Comparison of ENCODE assay signal across 21 cellular contexts in genomic region chr5:83871533-83872380, GRCh38.
DNase-seq lines count a peak whose midpoint lies in the region; ATAC-seq and TF ChIP-seq lines count a peak whose summit lies in the region.
"Had no signal": no experiment of that assay in that cellular context is flagged by ENCODE, and none has a peak within 500 bp of the region (broad histone marks: within the 10 kb centered on the region; RNA-seq: fewer than 3 reads in every experiment).

No MANE protein-coding gene starts in this region.

- 84 to 86% methylated on average over 6 of the region's 6 CpGs for WGBS in heart right ventricle, 2 donors
- WGBS in endodermal cell (ENCODE audit: insufficient coverage in 1 of 2, insufficient read length in 1 of 2), 2 experiments, result 88 to 90% methylated on average over 2 to 6 of the region's 6 CpGs
- 78 to 80% methylated on average over 6 of the region's 6 CpGs for WGBS in esophagus squamous epithelium, 2 donors

- H3K4me3 ChIP-seq in cardiac muscle cell (no peak overlapping the region), heart right ventricle (no peak overlapping the region), lower lobe of right lung (no peak overlapping the region), upper lobe of right lung (no peak overlapping the region), endodermal cell (ENCODE audit: low read length) (no peak overlapping the region), esophagus squamous epithelium (no peak overlapping the region)
- H3K4me3 ChIP-seq: Peyer's patch had no signal

- H3K4me1 ChIP-seq in cardiac muscle cell (ENCODE audit: low read depth), result peaks cover 8% of the 10 kb centered on the region
- no peaks in the 10 kb centered on the region for H3K4me1 ChIP-seq in heart right ventricle
- H3K4me1 ChIP-seq in lower lobe of right lung, result no peaks in the 10 kb centered on the region
- no peaks in the 10 kb centered on the region for H3K4me1 ChIP-seq in upper lobe of right lung
- H3K4me1 ChIP-seq in endodermal cell (ENCODE audit: control insufficient read depth, insufficient read depth, low read length), result no peaks in the 10 kb centered on the region
- H3K4me1 ChIP-seq in esophagus squamous epithelium, result no peaks in the 10 kb centered on the region
- H3K4me1 ChIP-seq: Caco-2, Peyer's patch had no signal

- H3K4me3 Mint-ChIP-seq in endodermal cell, result no peak overlapping the region
- H3K4me3 Mint-ChIP-seq: B cell; CD4-positive, CD25-positive, alpha-beta regulatory T cell had no signal

- TF ChIP-seq CTCF in cardiac muscle cell (IDR thresholded peaks at IDR 0.05; ENCODE audit: low read depth, low read length) (no peak), heart right ventricle (IDR thresholded peaks at IDR 0.05) (no peak), lower lobe of right lung (IDR thresholded peaks at IDR 0.05) (no peak), upper lobe of right lung (IDR thresholded peaks at IDR 0.05) (no peak), endodermal cell (conservative IDR thresholded peaks at IDR 0.05) (no peak), esophagus squamous epithelium (IDR thresholded peaks at IDR 0.05) (no peak)

- ATAC-seq in heart right ventricle, result no peak
- peak; percentile 77 to 89 for ATAC-seq in lower lobe of right lung
- ATAC-seq in upper lobe of right lung, result peak; percentile 73
- ATAC-seq: HepG2, Right ventricle myocardium inferior had no signal

- no peaks in the 10 kb centered on the region for H3K9me3 ChIP-seq in cardiac muscle cell (ENCODE audit: low read depth)
- no peaks in the 10 kb centered on the region for H3K9me3 ChIP-seq in heart right ventricle
- H3K9me3 ChIP-seq in lower lobe of right lung, result no peaks in the 10 kb centered on the region
- H3K9me3 ChIP-seq in upper lobe of right lung, result no peaks in the 10 kb centered on the region
- H3K9me3 ChIP-seq in endodermal cell (ENCODE audit: control insufficient read depth, low read length), result no peaks in the 10 kb centered on the region
- H3K9me3 ChIP-seq in esophagus squamous epithelium, result no peaks in the 10 kb centered on the region
- H3K9me3 ChIP-seq: Caco-2, Peyer's patch had no signal

- H3K4me1 Mint-ChIP-seq in endodermal cell, result peaks cover 5% of the 10 kb centered on the region
- H3K4me1 Mint-ChIP-seq: B cell; CD4-positive, CD25-positive, alpha-beta regulatory T cell had no signal

- no peaks in the 10 kb centered on the region for H3K36me3 Mint-ChIP-seq in endodermal cell (ENCODE audit: low read depth)
- H3K36me3 Mint-ChIP-seq: CD4-positive, CD25-positive, alpha-beta regulatory T cell had no signal

- intact Hi-C loops in heart right ventricle (cut with DNase I) (no loop called here), lower lobe of right lung (cut with DNase I) (no loop called here), upper lobe of right lung (cut with DNase I) (no loop called here), esophagus squamous epithelium (cut with DNase I) (no loop called here)

- DNase-seq in cardiac muscle cell (ENCODE audit: low read depth in 1 of 2, low spot score in 1 of 2) (peak in 1 of 2 donors; percentile 57), heart right ventricle (no peak), astrocyte of the hippocampus (ENCODE audit: low read depth, low spot score) (peak; percentile 42), lower lobe of right lung (no peak), upper lobe of right lung (no peak), endodermal cell (no peak), esophagus squamous epithelium (lab: John Stamatoyannopoulos, UW) (no peak)
- DNase-seq in activated effector memory CD4-positive, alpha-beta T cell treated with Interleukin-2 at 50 U/mL for 16 hours, result no peak
- DNase-seq: Caco-2; CD4-positive, CD25-positive, alpha-beta regulatory T cell; H7; NCI-H1436 treated with DMSO at 0.1 percent for 48 hours; NCI-H2029 treated with DMSO at 0.1 percent for 48 hours; NCI-H2227 treated with DMSO at 0.1 percent for 48 hours; NCI-H524; Peyer's patch had no signal

- no peak for TF ChIP-seq POLR2A in esophagus squamous epithelium (IDR thresholded peaks at IDR 0.05)

- H3K9ac ChIP-seq in endodermal cell (ENCODE audit: extremely low read depth, low read length, poor library complexity, severe bottlenecking), result no peak overlapping the region
- H3K9ac ChIP-seq: KMS-11 had no signal

- peaks cover 3% of the 10 kb centered on the region for H3K27me3 Mint-ChIP-seq in endodermal cell (ENCODE audit: insufficient read depth)
- H3K27me3 Mint-ChIP-seq: B cell; CD4-positive, CD25-positive, alpha-beta regulatory T cell had no signal

- H3K27me3 ChIP-seq in cardiac muscle cell, result no peaks in the 10 kb centered on the region
- no peaks in the 10 kb centered on the region for H3K27me3 ChIP-seq in heart right ventricle
- no peaks in the 10 kb centered on the region for H3K27me3 ChIP-seq in lower lobe of right lung (ENCODE audit: low read depth)
- H3K27me3 ChIP-seq in upper lobe of right lung, result no peaks in the 10 kb centered on the region
- H3K27me3 ChIP-seq in endodermal cell (ENCODE audit: control insufficient read depth, insufficient read depth, low read length, poor library complexity, severe bottlenecking), result no peaks in the 10 kb centered on the region
- no peaks in the 10 kb centered on the region for H3K27me3 ChIP-seq in esophagus squamous epithelium
- H3K27me3 ChIP-seq: Peyer's patch had no signal

- no peaks in the 10 kb centered on the region for H3K9me3 Mint-ChIP-seq in endodermal cell

- no peak overlapping the region for H3K27ac Mint-ChIP-seq in endodermal cell
- H3K27ac Mint-ChIP-seq: B cell; CD4-positive, CD25-positive, alpha-beta regulatory T cell had no signal

- H3K36me3 ChIP-seq in cardiac muscle cell (no peaks in the 10 kb centered on the region), heart right ventricle (no peaks in the 10 kb centered on the region), lower lobe of right lung (no peaks in the 10 kb centered on the region), upper lobe of right lung (no peaks in the 10 kb centered on the region), endodermal cell (ENCODE audit: control insufficient read depth, insufficient read depth, low read length) (no peaks in the 10 kb centered on the region), esophagus squamous epithelium (no peaks in the 10 kb centered on the region)
- H3K36me3 ChIP-seq: Peyer's patch had no signal

- H3K27ac ChIP-seq in cardiac muscle cell (peak overlapping the region; percentile 77), heart right ventricle (no peak overlapping the region), lower lobe of right lung (no peak overlapping the region), upper lobe of right lung (no peak overlapping the region), endodermal cell (ENCODE audit: low read depth, low read length) (no peak overlapping the region), esophagus squamous epithelium (no peak overlapping the region)
- H3K27ac ChIP-seq: 22Rv1, KMS-11, Peyer's patch had no signal

Comparison
In these comparisons a context has a peak if more than half of its experiments do, and no peak if none do; other contexts are left out.
1. ATAC-seq: peak in lower lobe of right lung (2 of 2) and upper lobe of right lung (single experiment); none in heart right ventricle (0 of 8).